ENCODE assay signal across 16 cellular contexts in the genomic region with DNA sequence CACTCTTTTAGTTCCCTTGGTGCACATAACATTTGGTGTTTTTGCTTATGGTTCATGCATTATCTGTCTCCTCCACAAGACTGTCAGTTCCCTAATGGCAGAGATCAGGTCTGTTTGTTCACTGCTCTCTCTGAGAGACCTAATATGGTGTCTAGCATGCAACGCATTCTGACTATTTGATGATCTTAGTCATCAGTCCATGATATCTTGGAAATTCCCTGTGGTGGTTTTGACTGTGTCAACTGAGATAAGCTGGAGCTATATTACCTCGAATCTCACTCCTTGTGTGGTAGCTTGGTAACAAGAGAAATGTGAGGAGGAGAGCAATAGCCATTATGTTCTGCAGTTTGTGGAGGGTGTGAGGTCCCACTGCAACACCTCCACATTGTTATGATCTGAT.
DNase-seq lines count a peak whose midpoint lies in the region; ATAC-seq, FAIRE-seq and TF ChIP-seq lines count a peak whose summit lies in the region.
"Had no signal": no experiment of that assay in that cellular context is flagged by ENCODE, and none has a peak within 500 bp of the region (broad histone marks: within the 10 kb centered on the region; RNA-seq: fewer than 3 reads in every experiment).

No MANE protein-coding gene starts in this region.

- no peak overlapping the region for H3K27ac Mint-ChIP-seq in stimulated activated naive B cell treated with anti-CD40 and anti-IgM and Interleukin-4, amounts not matched to agents 10 μg/mL and 1 μg/mL and 100 μg/mL, for 72 hours
- H3K27ac Mint-ChIP-seq: endodermal cell had no signal

- no peak overlapping the region for H3K4me3 ChIP-seq in hepatocyte
- H3K4me3 ChIP-seq in SK-N-SH (ENCODE audit: low read depth in 2 of 2, low read length in 1 of 2) = no peak overlapping the region
- H3K4me3 ChIP-seq: body of pancreas, left ventricle myocardium inferior, sigmoid colon had no signal

- H3K4me3 Mint-ChIP-seq in stimulated activated naive B cell treated with anti-CD40 and anti-IgM and Interleukin-4, amounts not matched to agents 10 μg/mL and 1 μg/mL and 100 μg/mL, for 72 hours = no peak overlapping the region
- H3K4me3 Mint-ChIP-seq: endodermal cell, nephron had no signal

- no peak overlapping the region for H2AFZ ChIP-seq in hepatocyte
- H2AFZ ChIP-seq in SK-N-SH (ENCODE audit: low read depth) = no peak overlapping the region

- no peak for TF ChIP-seq CTCF in hepatocyte (IDR thresholded peaks at IDR 0.05; ENCODE audit: poor library complexity)
- TF ChIP-seq CTCF in SK-N-SH (IDR thresholded peaks at IDR 0.05) = no peak

- no peak for FAIRE-seq in urothelium cell line (lab: Jason Lieb, UNC)
- FAIRE-seq: H1 had no signal

- no peak overlapping the region for H3K9ac ChIP-seq in SK-N-SH

- H3K27me3 ChIP-seq in hepatocyte (no peaks in the 10 kb centered on the region), SK-N-SH (ENCODE audit: insufficient read depth) (no peaks in the 10 kb centered on the region)
- H3K27me3 ChIP-seq: BE2C, body of pancreas, sigmoid colon had no signal

- H3K36me3 ChIP-seq in hepatocyte (replicated peaks; ENCODE audit: insufficient read depth, low read depth) (no peaks in the 10 kb centered on the region), SK-N-SH (replicated peaks in 1 of 2; ENCODE audit: control insufficient read depth in 1 of 2, insufficient read depth in 2 of 2, low read length in 1 of 2) (no peaks in the 10 kb centered on the region)
- H3K36me3 ChIP-seq: BE2C, left ventricle myocardium inferior, sigmoid colon had no signal

- no peaks in the 10 kb centered on the region for H3K27me3 Mint-ChIP-seq in stimulated activated naive B cell treated with anti-CD40 and anti-IgM and Interleukin-4, amounts not matched to agents 10 μg/mL and 1 μg/mL and 100 μg/mL, for 72 hours

- H3F3A ChIP-seq in SK-N-SH (replicated peaks; ENCODE audit: insufficient read depth) = no peaks in the 10 kb centered on the region

- POLR2A ChIA-PET in SK-N-SH (lab: Yijun Ruan, JAX) = no interaction called here

- TF ChIP-seq RAD21 in SK-N-SH (IDR thresholded peaks at IDR 0.05; ENCODE audit: low read length) = no peak

- peak; percentile 78 for ATAC-seq in GM18508 (IDR thresholded peaks at IDR 0.05; ENCODE audit: insufficient read depth, unreplicated experiment)
- peak; percentile 51 for ATAC-seq in HG02623 (IDR thresholded peaks at IDR 0.05; ENCODE audit: unreplicated experiment)
- no peak for ATAC-seq in stimulated activated naive B cell treated with anti-CD40 and anti-IgM and Interleukin-4, amounts not matched to agents 10 μg/mL and 1 μg/mL and 100 μg/mL, for 72 hours (replicated peaks)
- ATAC-seq: body of pancreas had no signal

- peaks cover 4% of the 10 kb centered on the region for H3K4me1 ChIP-seq in hepatocyte (ENCODE audit: insufficient read depth)
- H3K4me1 ChIP-seq in SK-N-SH (ENCODE audit: control insufficient read depth in 1 of 2, insufficient read depth in 2 of 2, low read depth in 1 of 2, low read length in 1 of 2) = no peaks in the 10 kb centered on the region; a peak in 1 of 4 replicates
- H3K4me1 ChIP-seq: BE2C, body of pancreas, left ventricle myocardium inferior, sigmoid colon had no signal

- H4K20me1 ChIP-seq in hepatocyte (ENCODE audit: insufficient read depth, poor library complexity, severe bottlenecking) (no peaks in the 10 kb centered on the region), SK-N-SH (ENCODE audit: insufficient read depth) (no peaks in the 10 kb centered on the region)

- H3K9me3 Mint-ChIP-seq in stimulated activated naive B cell treated with anti-CD40 and anti-IgM and Interleukin-4, amounts not matched to agents 10 μg/mL and 1 μg/mL and 100 μg/mL, for 72 hours = peaks cover 0 to under 1% of the 10 kb centered on the region in 2 donors

- DNase-seq in HuH-7 (ENCODE audit: low spot score) = peak; percentile 55
- peak; percentile 49 for DNase-seq in hepatocyte (ENCODE audit: low spot score)
- no peak for DNase-seq in urothelium cell line (ENCODE audit: low spot score)
- no peak for DNase-seq in nucleus accumbens (lab: John Stamatoyannopoulos, UW)
- DNase-seq in SK-N-SH = no peak
- no peak for DNase-seq in stimulated activated naive B cell treated with anti-CD40 and anti-IgM and Interleukin-4, amounts not matched to agents 10 μg/mL and 1 μg/mL and 100 μg/mL, for 72 hours
- DNase-seq: activated CD4-positive, alpha-beta T cell treated with anti-CD3 and anti-CD28 coated beads, Interleukin-2, amount 50 U/mL, for 1 hour; BE2C; body of pancreas; endodermal cell; left ventricle myocardium inferior; sigmoid colon had no signal

- TF ChIP-seq EP300 in SK-N-SH (IDR thresholded peaks at IDR 0.05; ENCODE audit: borderline replicate concordance in 1 of 2, low read depth in 1 of 2, low read length in 1 of 2) = no peak

- H3K4me2 ChIP-seq in hepatocyte (no peak overlapping the region), SK-N-SH (no peak overlapping the region)

- CTCF ChIA-PET in SK-N-SH (lab: Yijun Ruan, JAX) = interaction anchor here (1.1 to 2.7 kb wide), 2 partner anchors 8 to 396 kb away, joined by 4 to 12 read pairs; no protein-coding TSS in a partner anchor

- no peaks in the 10 kb centered on the region for H3K9me3 ChIP-seq in hepatocyte (ENCODE audit: low read depth)
- H3K9me3 ChIP-seq in SK-N-SH = no peaks in the 10 kb centered on the region
- H3K9me3 ChIP-seq: BE2C, body of pancreas, left ventricle myocardium inferior, sigmoid colon had no signal

- no peaks in the 10 kb centered on the region for H3K4me1 Mint-ChIP-seq in stimulated activated naive B cell treated with anti-CD40 and anti-IgM and Interleukin-4, amounts not matched to agents 10 μg/mL and 1 μg/mL and 100 μg/mL, for 72 hours

- 32% methylated on average over 2 of the region's 2 CpGs for WGBS in hepatocyte (ENCODE audit: low lambda C conversion rate, missing lambda C conversion rate)
- 16% methylated on average over 2 of the region's 2 CpGs for WGBS in SK-N-SH (ENCODE audit: low lambda C conversion rate)

- H3K79me2 ChIP-seq in hepatocyte (no peaks in the 10 kb centered on the region), SK-N-SH (ENCODE audit: insufficient read depth) (no peaks in the 10 kb centered on the region)

- H3K9me2 ChIP-seq in hepatocyte (replicated peaks; ENCODE audit: insufficient read depth) = no peaks in the 10 kb centered on the region
- no peaks in the 10 kb centered on the region for H3K9me2 ChIP-seq in SK-N-SH

- H3K36me3 Mint-ChIP-seq in stimulated activated naive B cell treated with anti-CD40 and anti-IgM and Interleukin-4, amounts not matched to agents 10 μg/mL and 1 μg/mL and 100 μg/mL, for 72 hours = no peaks in the 10 kb centered on the region

- H3K27ac ChIP-seq in hepatocyte (peak overlapping the region; percentile 46), SK-N-SH (ENCODE audit: low read depth in 2 of 2, low read length in 1 of 2) (no peak overlapping the region)
- H3K27ac ChIP-seq: body of pancreas, left ventricle myocardium inferior, sigmoid colon had no signal

TF ChIP-seq in SK-N-SH, 30 proteins besides CTCF, POLR2A, EP300 and RAD21:
- no peak for TF ChIP-seq TAF1 (IDR thresholded peaks at IDR 0.05; ENCODE audit: borderline replicate concordance, low read depth, low read length)

Comparison
In these comparisons a context has a peak if more than half of its experiments do, and no peak if none do; other contexts are left out.
1. ATAC-seq: peak in GM18508 (single experiment) and HG02623 (single experiment); none in stimulated activated naive B cell treated with anti-CD40 and anti-IgM and Interleukin-4, amounts not matched to agents 10 μg/mL and 1 μg/mL and 100 μg/mL, for 72 hours (0 of 2).
2. DNase-seq: peak in HuH-7 (single experiment) and hepatocyte (single experiment); none in urothelium cell line (single experiment), nucleus accumbens (0 of 56), SK-N-SH (single experiment) and stimulated activated naive B cell treated with anti-CD40 and anti-IgM and Interleukin-4, amounts not matched to agents 10 μg/mL and 1 μg/mL and 100 μg/mL, for 72 hours (single experiment).